8 cellular contexts compared by ENCODE assay signal in the genomic region with DNA sequence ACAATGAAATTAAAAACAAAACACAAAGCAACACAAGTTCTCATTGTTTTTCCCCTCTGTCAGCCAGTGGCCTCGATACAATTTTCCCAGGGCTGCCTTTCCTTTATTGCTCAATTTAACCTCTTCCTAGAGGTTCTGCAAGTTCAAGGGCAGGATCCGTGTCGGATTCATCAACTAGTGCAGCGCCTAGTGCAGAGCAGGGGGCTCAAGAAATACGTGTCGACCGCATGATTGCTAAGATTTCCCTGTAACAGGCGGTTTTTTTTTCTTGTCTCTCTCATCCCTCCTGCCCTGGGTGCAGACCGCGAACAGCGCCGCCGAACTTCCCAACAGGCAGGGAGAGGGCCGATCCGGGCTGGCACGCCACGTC. TPM values are rescaled to one million over a fixed set of nuclear protein-coding genes. Genes with fewer than 3 reads are reported as not detected.
DNase-seq lines count a peak whose midpoint lies in the region; ATAC-seq and TF ChIP-seq lines count a peak whose summit lies in the region.

No MANE protein-coding gene starts in this region.

- intact Hi-C loops in mammary epithelial cell (cut with micrococcal nuclease) (loop anchor here (1.0 to 5.0 kb wide), 4 partner anchors 48 to 219 kb away; a partner anchor contains a TSS), head of caudate nucleus (cut with DNase I) (loop anchor here (5.0 kb wide), 1 partner anchor 256 kb away; no protein-coding TSS in a partner anchor)

- peak overlapping the region; percentile 58 for H3K4me3 ChIP-seq in OCI-LY1 (ENCODE audit: low read depth, low read length, poor library complexity, severe bottlenecking)
- H3K4me3 ChIP-seq in mammary epithelial cell (replicated peaks in 1 of 3; ENCODE audit: insufficient read depth in 1 of 3, low read depth in 2 of 3, low read length in 3 of 3), result peak overlapping the region; percentile 37 to 61 (median 53)
- peak overlapping the region; percentile 86 for H3K4me3 ChIP-seq in mucosa of stomach (ENCODE audit: low read length)

- in situ Hi-C loops in mammary epithelial cell (cut with MboI; ENCODE audit: low sequenced_read_pairs in 2 of 2), result loop anchor here in 1 of 2 donors (5.0 to 25.0 kb wide), 2 partner anchors 209 to 256 kb away; a partner anchor contains a TSS

- peak; percentile 0 for ATAC-seq in GM21717 (IDR thresholded peaks at IDR 0.05; ENCODE audit: unreplicated experiment)
- ATAC-seq in GM19463 (IDR thresholded peaks at IDR 0.05; ENCODE audit: unreplicated experiment), result no peak

- no peaks in the 10 kb centered on the region for H3K9me3 ChIP-seq in OCI-LY1 (ENCODE audit: low read length)
- no peaks in the 10 kb centered on the region for H3K9me3 ChIP-seq in mammary epithelial cell (replicated peaks; ENCODE audit: insufficient read depth, low read length)
- H3K9me3 ChIP-seq in mucosa of stomach (ENCODE audit: control insufficient read depth, low read length), result no peaks in the 10 kb centered on the region

- dilution Hi-C loops in mammary epithelial cell (cut with HindIII; ENCODE audit: low sequenced_read_pairs), result no loop called here

- H3K9ac ChIP-seq in OCI-LY1 (ENCODE audit: low read length) (peak overlapping the region; percentile 2; the same call in 1 of the 2 replicates), mammary epithelial cell (ENCODE audit: insufficient read depth, low read length) (peak overlapping the region; percentile 98), mucosa of stomach (ENCODE audit: low read length) (peak overlapping the region; percentile 97)

- H3K27ac ChIP-seq in OCI-LY1 (ENCODE audit: low read depth, low read length, poor library complexity, severe bottlenecking) (no peak overlapping the region), mammary epithelial cell (ENCODE audit: insufficient read depth, low read depth, low read length) (peak overlapping the region; percentile 96)

- TSS peak; percentile 25 for BruUV-seq in mammary epithelial cell (replicated peaks; lab: Mats Ljungman, UMichigan)

- H4K20me1 ChIP-seq in OCI-LY1 (ENCODE audit: insufficient read depth, low read length) (no peaks in the 10 kb centered on the region), mammary epithelial cell (ENCODE audit: insufficient read depth, low read length) (no peaks in the 10 kb centered on the region)

- DNase-seq in mammary epithelial cell, result no peak
- no peak for DNase-seq in COLO668 (lab: John Stamatoyannopoulos, UW; ENCODE audit: unreplicated experiment)
- DNase-seq in head of caudate nucleus, result no peak
- DNase-seq in NCI-H128 (lab: John Stamatoyannopoulos, UW; ENCODE audit: unreplicated experiment), result no peak

- H3K4me1 ChIP-seq in OCI-LY1 (ENCODE audit: insufficient read depth, low read length, severe bottlenecking), result peaks cover 23% of the 10 kb centered on the region
- peaks cover 21% of the 10 kb centered on the region for H3K4me1 ChIP-seq in mammary epithelial cell (ENCODE audit: insufficient read depth, low read length)
- peaks cover 25% of the 10 kb centered on the region for H3K4me1 ChIP-seq in mucosa of stomach (ENCODE audit: control insufficient read depth, insufficient read depth, low read length)

- no peaks in the 10 kb centered on the region for H3F3A ChIP-seq in OCI-LY1 (ENCODE audit: insufficient read depth, low read length)

- no peaks in the 10 kb centered on the region for H3K9me2 ChIP-seq in OCI-LY1 (ENCODE audit: low read depth, low read length)

- 1% methylated on average over 12 of the region's 17 CpGs for WGBS in mammary epithelial cell (ENCODE audit: low coverage, missing lambda C conversion rate)

- no peaks in the 10 kb centered on the region for H3K27me3 ChIP-seq in OCI-LY1 (ENCODE audit: insufficient read depth, low read length)
- no peaks in the 10 kb centered on the region for H3K27me3 ChIP-seq in mammary epithelial cell (ENCODE audit: insufficient read depth, low read length)
- no peaks in the 10 kb centered on the region for H3K27me3 ChIP-seq in mucosa of stomach (ENCODE audit: control insufficient read depth, insufficient read depth, low read length)

- peak overlapping the region; percentile 63 for H3K4me2 ChIP-seq in OCI-LY1 (ENCODE audit: low read length)
- peak overlapping the region; percentile 94 for H3K4me2 ChIP-seq in mammary epithelial cell (ENCODE audit: insufficient read depth, low read depth, low read length)

- H3K79me2 ChIP-seq in OCI-LY1 (ENCODE audit: insufficient read depth, low read length), result no peaks in the 10 kb centered on the region
- peaks cover 35% of the 10 kb centered on the region for H3K79me2 ChIP-seq in mammary epithelial cell (ENCODE audit: insufficient read depth, low read length)

- CTCF ChIA-PET in mammary epithelial cell (lab: Charles Lee; ENCODE audit: low non-redundant PET), result no interaction called here

- TF ChIP-seq CTCF in OCI-LY1 (IDR thresholded peaks at IDR 0.05; ENCODE audit: low read length) (no peak), mammary epithelial cell (conservative IDR thresholded peaks at IDR 0.05 in 1 of 2, IDR thresholded peaks at IDR 0.05 in 1 of 2; ENCODE audit: extremely low read depth in 1 of 2, insufficient read depth in 1 of 2, low read depth in 1 of 2, low read length in 2 of 2) (no peak)

- no peaks in the 10 kb centered on the region for H3K36me3 ChIP-seq in OCI-LY1 (ENCODE audit: insufficient read depth, low read length)
- peaks cover 10% of the 10 kb centered on the region for H3K36me3 ChIP-seq in mammary epithelial cell (ENCODE audit: insufficient read depth, low read length)
- H3K36me3 ChIP-seq in mucosa of stomach (ENCODE audit: control insufficient read depth, insufficient read depth, low read length), result peaks cover 2% of the 10 kb centered on the region

- H2AFZ ChIP-seq in OCI-LY1 (ENCODE audit: low read length), result no peak overlapping the region
- peak overlapping the region; percentile 62 for H2AFZ ChIP-seq in mammary epithelial cell (ENCODE audit: low read depth, low read length)

RNA-seq across cellular contexts. Expression of a gene that starts 1.4 kb away (rescaled TPM):
- 10 to 100 TPM; 61.7 to 78.7 TPM for total RNA-seq in mammary epithelial cell
- 40.8 TPM for polyA plus RNA-seq in mammary epithelial cell
- 105 TPM for polyA minus RNA-seq in mammary epithelial cell

Comparison
In these comparisons a context has a peak if more than half of its experiments do, and no peak if none do; other contexts are left out.
1. H3K9ac ChIP-seq: peak in every context shown above with its lines; median percentile 98 in mammary epithelial cell; 97 in mucosa of stomach; 2 in OCI-LY1.